In genomic region chr1:183470147-183470960, GRCh38 we compare ENCODE assay signal across 8 cellular contexts. TPM values are rescaled to one million over a fixed set of nuclear protein-coding genes. Genes with fewer than 3 reads are reported as not detected.
A peak's percentile ranks its signal among the peaks of the same experiment; 100 is the strongest.
DNase-seq lines count a peak whose midpoint lies in the region; ATAC-seq and TF ChIP-seq lines count a peak whose summit lies in the region.

No MANE protein-coding gene starts in this region.

- ATAC-seq in GM23338, result peak; percentile 9

- 0 to 1% (median 1%) methylated on average over 26 of the region's 26 CpGs for WGBS in stomach, 5 donors

- no peaks in the 10 kb centered on the region; the same call in 2 of the 3 replicates for H3K36me3 Mint-ChIP-seq in GM23338 (ENCODE audit: low read depth)

- no peaks in the 10 kb centered on the region for H3K9me2 ChIP-seq in GM23338 (ENCODE audit: insufficient read depth)
- no peaks in the 10 kb centered on the region for H3K9me2 ChIP-seq in neural cell (ENCODE audit: insufficient read depth, low read length)

- H4K20me1 ChIP-seq in GM23338 (replicated peaks; ENCODE audit: insufficient read depth) (peaks cover 9% of the 10 kb centered on the region), neural cell (ENCODE audit: insufficient read depth) (no peaks in the 10 kb centered on the region)

- H3K27ac Mint-ChIP-seq in GM23338, result peak overlapping the region; percentile 100

- H3K4me2 ChIP-seq in GM23338, result peak overlapping the region; percentile 94
- peak overlapping the region; percentile 96 for H3K4me2 ChIP-seq in neural cell (ENCODE audit: low read length)

- H3K27me3 ChIP-seq in GM23338 (ENCODE audit: insufficient read depth) (no peaks in the 10 kb centered on the region), neural cell (ENCODE audit: insufficient read depth, low read depth, low read length) (no peaks in the 10 kb centered on the region), stomach (no peaks in the 10 kb centered on the region)

- H2AFZ ChIP-seq in GM23338 (peak overlapping the region; percentile 94), neural cell (ENCODE audit: low read depth, low read length) (peak overlapping the region; percentile 92)

- H3K27ac ChIP-seq in GM23338 (ENCODE audit: low read depth) (peak overlapping the region; percentile 100), neural cell (ENCODE audit: low read length) (peak overlapping the region; percentile 98), stomach (peak overlapping the region; percentile 93 to 96 (median 95))

- DNase-seq in DMS153 treated with DMSO at 0.1 percent for 48 hours (lab: John Stamatoyannopoulos, UW; ENCODE audit: unreplicated experiment) (peak; percentile 89), GM23338 (ENCODE audit: low spot score) (peak; percentile 70), M059J (ENCODE audit: low read depth) (peak; percentile 84), fibroblast of the conjunctiva (ENCODE audit: low read depth) (peak; percentile 48), stomach (peak; percentile 86)
- peak; percentile 81 for DNase-seq in activated effector memory CD4-positive, alpha-beta T cell treated with Interleukin-2 at 50 U/mL for 16 hours

- peaks cover 15% of the 10 kb centered on the region for H3K27me3 Mint-ChIP-seq in GM23338 (ENCODE audit: insufficient read depth, low read depth, poor library complexity)

- TF ChIP-seq EP300 in neural cell (conservative IDR thresholded peaks at IDR 0.05; ENCODE audit: poor library complexity, severe bottlenecking), result no peak
- no peak for TF ChIP-seq EP300 in stomach (IDR thresholded peaks at IDR 0.05)

- H3K4me1 ChIP-seq in GM23338 (ENCODE audit: insufficient read depth) (peaks cover 24% of the 10 kb centered on the region), stomach (peaks cover 20 to 33% (median 23%) of the 10 kb centered on the region in 4 donors)

- H3K9ac ChIP-seq in neural cell (ENCODE audit: low read length), result peak overlapping the region; percentile 94

- intact Hi-C loops in stomach (cut with DNase I; ENCODE audit: low total_unique reads), result loop anchor here (10.0 kb wide), 2 partner anchors 54 to 164 kb away; partner anchors contain the start of gene ARPC5

- TF ChIP-seq CTCF in GM23338 (conservative IDR thresholded peaks at IDR 0.05; ENCODE audit: low read depth in 2 of 2) (peak; percentile 32 to 72; a peak in 3 of 4 replicates), neural cell (IDR thresholded peaks at IDR 0.05; ENCODE audit: poor library complexity, severe bottlenecking) (peak; percentile 71), stomach (IDR thresholded peaks at IDR 0.05) (peak in 4 of 7 experiments; percentile 38 to 53 (median 44))

- H3F3A ChIP-seq in GM23338 (replicated peaks; ENCODE audit: low read depth) (peaks cover 6% of the 10 kb centered on the region), neural cell (ENCODE audit: insufficient read depth, low read length, poor library complexity, severe bottlenecking) (no peaks in the 10 kb centered on the region)

- TF ChIP-seq RAD21 in neural cell (conservative IDR thresholded peaks at IDR 0.05), result peak; percentile 76

- TF ChIP-seq POLR2A in Raji (IDR thresholded peaks at IDR 0.05; ENCODE audit: insufficient read depth, low read depth, low read length) (peak; percentile 53), stomach (IDR thresholded peaks at IDR 0.05) (peak in 1 of 4 donors; percentile 45)

- H3K4me3 Mint-ChIP-seq in GM23338, result peak overlapping the region; percentile 85

- no peaks in the 10 kb centered on the region for H3K36me3 ChIP-seq in GM23338 (ENCODE audit: insufficient read depth)
- no peaks in the 10 kb centered on the region for H3K36me3 ChIP-seq in neural cell (ENCODE audit: insufficient read depth, low read length)
- H3K36me3 ChIP-seq in stomach, result no peaks in the 10 kb centered on the region

- H3K4me1 Mint-ChIP-seq in GM23338, result peaks cover 28% of the 10 kb centered on the region

- H3K9me3 ChIP-seq in neural cell (ENCODE audit: low read length) (no peaks in the 10 kb centered on the region), stomach (no peaks in the 10 kb centered on the region)

- peaks cover 2% of the 10 kb centered on the region; the same call in 1 of the 3 replicates for H3K9me3 Mint-ChIP-seq in GM23338

- H3K79me2 ChIP-seq in GM23338 (replicated peaks; ENCODE audit: insufficient read depth) (peaks cover 30% of the 10 kb centered on the region), neural cell (replicated peaks; ENCODE audit: insufficient read depth, low read length) (peaks cover 21% of the 10 kb centered on the region)

- H3K4me3 ChIP-seq in GM23338, result peak overlapping the region; percentile 86
- H3K4me3 ChIP-seq in neural cell (ENCODE audit: low read length), result peak overlapping the region; percentile 91
- H3K4me3 ChIP-seq in stomach, result peak overlapping the region; percentile 87 to 97 (median 94)

TF ChIP-seq in GM23338, 12 proteins besides CTCF, POLR2A, EP300 and RAD21:
- TF ChIP-seq ZNF331 (CRISPR knock-in tag; IDR thresholded peaks at IDR 0.05; ENCODE audit: low read depth), result no peak
- peak; percentile 45; the same call in 1 of the 2 replicates for TF ChIP-seq CREB1 (CRISPR knock-in tag; IDR thresholded peaks at IDR 0.05; ENCODE audit: low read depth)
- TF ChIP-seq JUNB (IDR thresholded peaks at IDR 0.05; ENCODE audit: unreplicated experiment), result no peak
- TF ChIP-seq POLR2AphosphoS5 (IDR thresholded peaks at IDR 0.05; ENCODE audit: low read depth), result peak; percentile 43

TF ChIP-seq in neural cell, 6 proteins besides CTCF, POLR2A, EP300 and RAD21:
- TF ChIP-seq EZH2 (IDR thresholded peaks at IDR 0.05; ENCODE audit: borderline replicate concordance, insufficient read depth, low read length, poor library complexity, severe bottlenecking) (no peak), POLR2AphosphoS5 (IDR thresholded peaks at IDR 0.05) (peak; percentile 78), TAF1 (IDR thresholded peaks at IDR 0.05; ENCODE audit: low read depth) (no peak), SMC3 (conservative IDR thresholded peaks at IDR 0.05; ENCODE audit: poor library complexity) (peak; percentile 76), MXI1 (conservative IDR thresholded peaks at IDR 0.05; ENCODE audit: poor library complexity, severe bottlenecking) (peak; percentile 74)
- TF ChIP-seq, protein P1, sequence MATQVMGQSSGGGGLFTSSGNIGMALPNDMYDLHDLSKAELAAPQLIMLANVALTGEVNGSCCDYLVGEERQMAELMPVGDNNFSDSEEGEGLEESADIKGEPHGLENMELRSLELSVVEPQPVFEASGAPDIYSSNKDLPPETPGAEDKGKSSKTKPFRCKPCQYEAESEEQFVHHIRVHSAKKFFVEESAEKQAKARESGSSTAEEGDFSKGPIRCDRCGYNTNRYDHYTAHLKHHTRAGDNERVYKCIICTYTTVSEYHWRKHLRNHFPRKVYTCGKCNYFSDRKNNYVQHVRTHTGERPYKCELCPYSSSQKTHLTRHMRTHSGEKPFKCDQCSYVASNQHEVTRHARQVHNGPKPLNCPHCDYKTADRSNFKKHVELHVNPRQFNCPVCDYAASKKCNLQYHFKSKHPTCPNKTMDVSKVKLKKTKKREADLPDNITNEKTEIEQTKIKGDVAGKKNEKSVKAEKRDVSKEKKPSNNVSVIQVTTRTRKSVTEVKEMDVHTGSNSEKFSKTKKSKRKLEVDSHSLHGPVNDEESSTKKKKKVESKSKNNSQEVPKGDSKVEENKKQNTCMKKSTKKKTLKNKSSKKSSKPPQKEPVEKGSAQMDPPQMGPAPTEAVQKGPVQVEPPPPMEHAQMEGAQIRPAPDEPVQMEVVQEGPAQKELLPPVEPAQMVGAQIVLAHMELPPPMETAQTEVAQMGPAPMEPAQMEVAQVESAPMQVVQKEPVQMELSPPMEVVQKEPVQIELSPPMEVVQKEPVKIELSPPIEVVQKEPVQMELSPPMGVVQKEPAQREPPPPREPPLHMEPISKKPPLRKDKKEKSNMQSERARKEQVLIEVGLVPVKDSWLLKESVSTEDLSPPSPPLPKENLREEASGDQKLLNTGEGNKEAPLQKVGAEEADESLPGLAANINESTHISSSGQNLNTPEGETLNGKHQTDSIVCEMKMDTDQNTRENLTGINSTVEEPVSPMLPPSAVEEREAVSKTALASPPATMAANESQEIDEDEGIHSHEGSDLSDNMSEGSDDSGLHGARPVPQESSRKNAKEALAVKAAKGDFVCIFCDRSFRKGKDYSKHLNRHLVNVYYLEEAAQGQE (IDR thresholded peaks at IDR 0.05; ENCODE audit: borderline replicate concordance), result peak; percentile 33

RNA-seq across cellular contexts. Expression of gene SMG7, which starts 1.9 kb away (rescaled TPM):
- 79.4 and 96.4 TPM in 2 replicates for total RNA-seq in GM23338 (2014; rRNA removed; shearing (Covaris generic))
- polyA plus RNA-seq in GM23338 (2016; fragmentation: Nextera tagmentation; extraction: Ambion mirVana) (33.0 and 33.2 TPM in 2 replicates), neural cell (17.1 and 19.1 TPM in 2 replicates), stomach (10 to 100 TPM; 13.4 to 17.4 (median 13.6) TPM)
- total RNA-seq in M059J (2014; rRNA removed; shearing (Covaris generic)), result 31.7 and 65.6 TPM in 2 replicates
- polyA minus RNA-seq in neural cell, result 75.0 and 111 TPM in 2 replicates
- total RNA-seq in stomach, result 10 to 100 TPM; 27.0 to 44.9 (median 33.5) TPM

RNA-seq across cellular contexts. Expression of gene NMNAT2, which starts 52.2 kb away (rescaled TPM):
- total RNA-seq in GM23338 (2014; rRNA removed; shearing (Covaris generic)), result 8.5 and 10.0 TPM in 2 replicates
- polyA plus RNA-seq in GM23338 (2016; fragmentation: Nextera tagmentation; extraction: Ambion mirVana) (3.6 and 3.8 TPM in 2 replicates), neural cell (43.8 and 50.2 TPM in 2 replicates), stomach (under 1 TPM in 2 of 3 donors, not detected in 1; 0.06 to 0.13 TPM)
- total RNA-seq in M059J (2014; rRNA removed; shearing (Covaris generic)), result 8.2 and 25.2 TPM in 2 replicates
- polyA minus RNA-seq in neural cell, result 90.3 and 99.2 TPM in 2 replicates
- 1 to 10 TPM in 2 of 5 donors, under 1 TPM in 2, not detected in 1; 0.45 to 1.3 (median 0.87) TPM for total RNA-seq in stomach

Comparison
In these comparisons a context has a peak if more than half of its experiments do, and no peak if none do; other contexts are left out.
1. Peak in every context shown above with its lines: DNase-seq, ATAC-seq, H3K4me3 ChIP-seq and H3K27ac ChIP-seq.